38 cellular contexts compared by ENCODE assay signal in the genomic region with DNA sequence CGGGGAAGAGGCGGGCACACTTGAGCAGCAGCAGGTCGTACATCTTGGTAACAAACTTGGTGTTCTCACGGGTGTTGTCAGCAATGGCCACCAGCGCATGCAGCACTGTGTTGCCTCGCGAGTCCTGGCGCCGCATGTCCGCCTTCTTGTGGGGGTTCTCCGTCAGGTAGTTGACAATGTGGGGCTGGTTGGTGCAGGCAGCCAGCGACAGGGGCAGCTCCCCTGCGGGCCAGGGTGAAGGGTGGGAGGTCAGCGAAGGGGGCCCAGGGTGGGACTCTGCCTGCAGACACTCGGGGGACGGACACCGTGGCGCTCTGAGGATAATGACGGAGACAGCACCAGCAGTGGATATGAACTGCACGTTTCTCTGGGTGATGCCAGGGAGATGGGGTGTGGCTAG. TPM values are rescaled to one million over a fixed set of nuclear protein-coding genes. Genes with fewer than 3 reads are reported as not detected.
"Had no signal": no experiment of that assay in that cellular context is flagged by ENCODE, and none has a peak within 500 bp of the region (broad histone marks: within the 10 kb centered on the region; RNA-seq: fewer than 3 reads in every experiment).

No MANE protein-coding gene starts in this region.

- H3K4me1 ChIP-seq: adrenal gland, ascending aorta, body of pancreas, breast epithelium had no signal

- ATAC-seq: activated naive CD4-positive, alpha-beta T cell treated with anti-CD3 and anti-CD28 coated beads, Interleukin-2, amount 50 U/mL, for 72 hours; activated naive CD8-positive, alpha-beta T cell treated with anti-CD3 and anti-CD28 coated beads, Interleukin-2, amount 50 U/mL, for 24 hours; activated T-cell treated with anti-CD3 and anti-CD28 coated beads, Interleukin-2, amount 50 U/mL, for 4 hours; activated T-cell treated with anti-CD3 and anti-CD28 coated beads, Interleukin-2, amount 50 U/mL, for 72 hours; activated T-helper 17 cell treated with anti-CD3 and anti-CD28 coated beads, Interleukin-2, amount 50 U/mL, for 72 hours; body of pancreas had no signal

- H3K9me3 Mint-ChIP-seq: activated naive CD4-positive, alpha-beta T cell treated with anti-CD3 and anti-CD28 coated beads for 36 hours; activated naive CD4-positive, alpha-beta T cell treated with anti-CD3 and anti-CD28 coated beads, Interleukin-2, amount 10 ng/mL, durations not matched to agents 7 days and 5 days; activated naive CD4-positive, alpha-beta T cell treated with anti-CD3 and anti-CD28 coated beads, Interleukin-2, amount 50 U/mL, for 24 hours; activated naive CD4-positive, alpha-beta T cell treated with anti-CD3 and anti-CD28 coated beads, Interleukin-2, amount 50 U/mL, for 72 hours; activated naive CD8-positive, alpha-beta T cell treated with anti-CD3 and anti-CD28 coated beads for 36 hours; activated naive CD8-positive, alpha-beta T cell treated with anti-CD3 and anti-CD28 coated beads, Interleukin-2, amount 10 ng/mL, durations not matched to agents 7 days and 5 days; activated naive CD8-positive, alpha-beta T cell treated with anti-CD3 and anti-CD28 coated beads, Interleukin-2, amount 50 U/mL, for 24 hours; activated T-cell treated with anti-CD3 and anti-CD28 coated beads, Interleukin-2, amount 50 U/mL, for 24 hours; activated T-cell treated with anti-CD3 and anti-CD28 coated beads, Interleukin-2, amount 50 U/mL, for 4 hours; activated T-cell treated with anti-CD3 and anti-CD28 coated beads, Interleukin-2, amount 50 U/mL, for 72 hours; activated T-helper 1 cell treated with anti-CD3 and anti-CD28 coated beads, Interleukin-12 subunit alpha, Interleukin-12 subunit beta, Interleukin-2, Interleukin-4 antibody, amounts not matched to agents 30 ng/mL and 10 ng/mL and 1 ng/mL, durations not matched to agents 14 hours and 24 hours and 36 hours; activated T-helper 17 cell treated with anti-CD3 and anti-CD28 coated beads, Interleukin-2, amount 50 U/mL, for 72 hours; activated T-helper 2 cell treated with anti-CD3 and anti-CD28 coated beads, Interferon-gamma antibody, Interleukin-2, Interleukin-4, amounts not matched to agents 10 μg/mL and 5 μg/mL and 100 μg/mL, durations not matched to agents 14 hours and 24 hours and 36 hours; central memory CD8-positive, alpha-beta T cell had no signal

- FAIRE-seq: astrocyte, bronchial epithelial cell had no signal

- DNase-seq: activated effector memory CD4-positive, alpha-beta T cell treated with anti-CD3 and anti-CD28 coated beads, Interleukin-2, amount 50 U/mL, for 16 hours; activated effector memory CD4-positive, alpha-beta T cell treated with Interleukin-2 at 50 U/mL for 16 hours; activated gamma-delta T cell; activated gamma-delta T cell treated with Interleukin-2 at 50 U/mL for 16 hours; activated naive CD4-positive, alpha-beta T cell; activated naive CD4-positive, alpha-beta T cell treated with anti-CD3 and anti-CD28 coated beads for 36 hours; activated naive CD4-positive, alpha-beta T cell treated with anti-CD3 and anti-CD28 coated beads, Interleukin-2, amount 10 ng/mL, durations not matched to agents 7 days and 5 days; activated naive CD4-positive, alpha-beta T cell treated with anti-CD3 and anti-CD28 coated beads, Interleukin-2, amount 50 U/mL, for 16 hours; activated naive CD4-positive, alpha-beta T cell treated with Interleukin-2 at 50 U/mL for 16 hours; activated naive CD8-positive, alpha-beta T cell treated with anti-CD3 and anti-CD28 coated beads for 36 hours; activated naive CD8-positive, alpha-beta T cell treated with anti-CD3 and anti-CD28 coated beads, Interleukin-2, amount 10 ng/mL, durations not matched to agents 7 days and 5 days; activated naive CD8-positive, alpha-beta T cell treated with anti-CD3 and anti-CD28 coated beads, Interleukin-2, amount 50 U/mL, for 24 hours; activated T-cell treated with anti-CD3 and anti-CD28 coated beads for 4 hours; activated T-cell treated with anti-CD3 and anti-CD28 coated beads, Interleukin-2, amount 50 U/mL, for 1 hour; activated T-cell treated with anti-CD3 and anti-CD28 coated beads, Interleukin-2, amount 50 U/mL, for 24 hours; activated T-cell treated with anti-CD3 and anti-CD28 coated beads, Interleukin-2, amount 50 U/mL, for 4 hours; activated T-cell treated with anti-CD3 and anti-CD28 coated beads, Interleukin-2, amount 50 U/mL, for 48 hours; activated T-cell treated with anti-CD3 and anti-CD28 coated beads, Interleukin-2, amount 50 U/mL, for 72 hours; adrenal gland; amniotic stem cell; aorta; body of pancreas; brain microvascular endothelial cell; central memory CD4-positive, alpha-beta T cell; cerebellar nuclear complex had no signal

- H3K27ac ChIP-seq: adrenal gland, ascending aorta, body of pancreas, brain microvascular endothelial cell, breast epithelium, cardiac muscle cell had no signal

- H3K9me3 ChIP-seq: adrenal gland, ascending aorta, body of pancreas, breast epithelium had no signal

- H3K4me3 Mint-ChIP-seq: activated naive CD4-positive, alpha-beta T cell treated with anti-CD3 and anti-CD28 coated beads for 36 hours; activated naive CD4-positive, alpha-beta T cell treated with anti-CD3 and anti-CD28 coated beads, Interleukin-2, amount 10 ng/mL, durations not matched to agents 7 days and 5 days; activated naive CD4-positive, alpha-beta T cell treated with anti-CD3 and anti-CD28 coated beads, Interleukin-2, amount 50 U/mL, for 24 hours; activated naive CD8-positive, alpha-beta T cell; activated naive CD8-positive, alpha-beta T cell treated with anti-CD3 and anti-CD28 coated beads for 36 hours; activated naive CD8-positive, alpha-beta T cell treated with anti-CD3 and anti-CD28 coated beads, Interleukin-2, amount 10 ng/mL, durations not matched to agents 7 days and 5 days; activated naive CD8-positive, alpha-beta T cell treated with anti-CD3 and anti-CD28 coated beads, Interleukin-2, amount 50 U/mL, for 24 hours; activated T-cell treated with anti-CD3 and anti-CD28 coated beads, Interleukin-2, amount 50 U/mL, for 24 hours; activated T-cell treated with anti-CD3 and anti-CD28 coated beads, Interleukin-2, amount 50 U/mL, for 4 hours; activated T-cell treated with anti-CD3 and anti-CD28 coated beads, Interleukin-2, amount 50 U/mL, for 72 hours; activated T-helper 1 cell treated with anti-CD3 and anti-CD28 coated beads, Interleukin-12 subunit alpha, Interleukin-12 subunit beta, Interleukin-2, Interleukin-4 antibody, amounts not matched to agents 30 ng/mL and 10 ng/mL and 1 ng/mL, durations not matched to agents 14 hours and 24 hours and 36 hours; activated T-helper 17 cell treated with anti-CD3 and anti-CD28 coated beads, Interleukin-2, amount 50 U/mL, for 72 hours; brain; central memory CD8-positive, alpha-beta T cell had no signal

- H3K4me1 Mint-ChIP-seq: activated naive CD4-positive, alpha-beta T cell treated with anti-CD3 and anti-CD28 coated beads, Interleukin-2, amount 10 ng/mL, durations not matched to agents 7 days and 5 days; activated naive CD4-positive, alpha-beta T cell treated with anti-CD3 and anti-CD28 coated beads, Interleukin-2, amount 50 U/mL, for 24 hours; activated naive CD8-positive, alpha-beta T cell treated with anti-CD3 and anti-CD28 coated beads for 36 hours; activated naive CD8-positive, alpha-beta T cell treated with anti-CD3 and anti-CD28 coated beads, Interleukin-2, amount 10 ng/mL, durations not matched to agents 7 days and 5 days; activated naive CD8-positive, alpha-beta T cell treated with anti-CD3 and anti-CD28 coated beads, Interleukin-2, amount 50 U/mL, for 24 hours; activated T-helper 17 cell treated with anti-CD3 and anti-CD28 coated beads, Interleukin-2, amount 50 U/mL, for 72 hours; brain; central memory CD8-positive, alpha-beta T cell had no signal

- H3K27me3 ChIP-seq: adrenal gland, ascending aorta, body of pancreas, brain microvascular endothelial cell, breast epithelium, cardiac muscle cell had no signal

- H3K4me3 ChIP-seq: adrenal gland, ascending aorta, body of pancreas, breast epithelium, cardiac muscle cell had no signal

- H3K36me3 Mint-ChIP-seq: activated naive CD4-positive, alpha-beta T cell treated with anti-CD3 and anti-CD28 coated beads, Interleukin-2, amount 10 ng/mL, durations not matched to agents 7 days and 5 days; activated naive CD4-positive, alpha-beta T cell treated with anti-CD3 and anti-CD28 coated beads, Interleukin-2, amount 50 U/mL, for 24 hours; activated naive CD4-positive, alpha-beta T cell treated with anti-CD3 and anti-CD28 coated beads, Interleukin-2, amount 50 U/mL, for 72 hours; activated naive CD8-positive, alpha-beta T cell; activated naive CD8-positive, alpha-beta T cell treated with anti-CD3 and anti-CD28 coated beads for 36 hours; activated naive CD8-positive, alpha-beta T cell treated with anti-CD3 and anti-CD28 coated beads, Interleukin-2, amount 10 ng/mL, durations not matched to agents 7 days and 5 days; brain had no signal

- H3K27ac Mint-ChIP-seq: activated naive CD4-positive, alpha-beta T cell treated with anti-CD3 and anti-CD28 coated beads for 36 hours; activated naive CD4-positive, alpha-beta T cell treated with anti-CD3 and anti-CD28 coated beads, Interleukin-2, amount 10 ng/mL, durations not matched to agents 7 days and 5 days; activated naive CD4-positive, alpha-beta T cell treated with anti-CD3 and anti-CD28 coated beads, Interleukin-2, amount 50 U/mL, for 24 hours; activated naive CD4-positive, alpha-beta T cell treated with anti-CD3 and anti-CD28 coated beads, Interleukin-2, amount 50 U/mL, for 72 hours; activated naive CD8-positive, alpha-beta T cell; activated naive CD8-positive, alpha-beta T cell treated with anti-CD3 and anti-CD28 coated beads for 36 hours; activated naive CD8-positive, alpha-beta T cell treated with anti-CD3 and anti-CD28 coated beads, Interleukin-2, amount 10 ng/mL, durations not matched to agents 7 days and 5 days; activated naive CD8-positive, alpha-beta T cell treated with anti-CD3 and anti-CD28 coated beads, Interleukin-2, amount 50 U/mL, for 24 hours; activated T-cell treated with anti-CD3 and anti-CD28 coated beads, Interleukin-2, amount 50 U/mL, for 24 hours; activated T-cell treated with anti-CD3 and anti-CD28 coated beads, Interleukin-2, amount 50 U/mL, for 72 hours; activated T-helper 1 cell treated with anti-CD3 and anti-CD28 coated beads, Interleukin-12 subunit alpha, Interleukin-12 subunit beta, Interleukin-2, Interleukin-4 antibody, amounts not matched to agents 30 ng/mL and 10 ng/mL and 1 ng/mL, durations not matched to agents 14 hours and 24 hours and 36 hours; activated T-helper 17 cell treated with anti-CD3 and anti-CD28 coated beads, Interleukin-2, amount 50 U/mL, for 72 hours; activated T-helper 2 cell treated with anti-CD3 and anti-CD28 coated beads, Interferon-gamma antibody, Interleukin-2, Interleukin-4, amounts not matched to agents 10 μg/mL and 5 μg/mL and 100 μg/mL, durations not matched to agents 14 hours and 24 hours and 36 hours; brain had no signal

- H3K27me3 Mint-ChIP-seq: activated naive CD8-positive, alpha-beta T cell had no signal

- H3K36me3 ChIP-seq: adrenal gland, ascending aorta, brain microvascular endothelial cell, breast epithelium, cardiac muscle cell had no signal

RNA-seq across cellular contexts. Expression of a gene that starts 34.5 kb away (rescaled TPM):
- total RNA-seq: activated naive CD4-positive, alpha-beta T cell treated with anti-CD3 and anti-CD28 coated beads for 36 hours; activated naive CD4-positive, alpha-beta T cell treated with anti-CD3 and anti-CD28 coated beads, Interleukin-2, amount 50 U/mL, for 72 hours; activated naive CD8-positive, alpha-beta T cell treated with anti-CD3 and anti-CD28 coated beads for 36 hours; activated naive CD8-positive, alpha-beta T cell treated with anti-CD3 and anti-CD28 coated beads, Interleukin-2, amount 10 ng/mL, durations not matched to agents 7 days and 5 days; activated T-cell treated with anti-CD3 and anti-CD28 coated beads, Interleukin-2, amount 50 U/mL, for 4 hours; activated T-cell treated with anti-CD3 and anti-CD28 coated beads, Interleukin-2, amount 50 U/mL, for 72 hours; activated T-helper 1 cell treated with anti-CD3 and anti-CD28 coated beads, Interleukin-12 subunit alpha, Interleukin-12 subunit beta, Interleukin-2, Interleukin-4 antibody, amounts not matched to agents 30 ng/mL and 10 ng/mL and 1 ng/mL, durations not matched to agents 14 hours and 24 hours and 36 hours; activated T-helper 17 cell treated with anti-CD3 and anti-CD28 coated beads, Interleukin-2, amount 50 U/mL, for 72 hours; activated T-helper 2 cell treated with anti-CD3 and anti-CD28 coated beads, Interferon-gamma antibody, Interleukin-2, Interleukin-4, amounts not matched to agents 10 μg/mL and 5 μg/mL and 100 μg/mL, durations not matched to agents 14 hours and 24 hours and 36 hours; ascending aorta had no signal
